Comparison of ENCODE assay signal across 1 cellular context in the genomic region with DNA sequence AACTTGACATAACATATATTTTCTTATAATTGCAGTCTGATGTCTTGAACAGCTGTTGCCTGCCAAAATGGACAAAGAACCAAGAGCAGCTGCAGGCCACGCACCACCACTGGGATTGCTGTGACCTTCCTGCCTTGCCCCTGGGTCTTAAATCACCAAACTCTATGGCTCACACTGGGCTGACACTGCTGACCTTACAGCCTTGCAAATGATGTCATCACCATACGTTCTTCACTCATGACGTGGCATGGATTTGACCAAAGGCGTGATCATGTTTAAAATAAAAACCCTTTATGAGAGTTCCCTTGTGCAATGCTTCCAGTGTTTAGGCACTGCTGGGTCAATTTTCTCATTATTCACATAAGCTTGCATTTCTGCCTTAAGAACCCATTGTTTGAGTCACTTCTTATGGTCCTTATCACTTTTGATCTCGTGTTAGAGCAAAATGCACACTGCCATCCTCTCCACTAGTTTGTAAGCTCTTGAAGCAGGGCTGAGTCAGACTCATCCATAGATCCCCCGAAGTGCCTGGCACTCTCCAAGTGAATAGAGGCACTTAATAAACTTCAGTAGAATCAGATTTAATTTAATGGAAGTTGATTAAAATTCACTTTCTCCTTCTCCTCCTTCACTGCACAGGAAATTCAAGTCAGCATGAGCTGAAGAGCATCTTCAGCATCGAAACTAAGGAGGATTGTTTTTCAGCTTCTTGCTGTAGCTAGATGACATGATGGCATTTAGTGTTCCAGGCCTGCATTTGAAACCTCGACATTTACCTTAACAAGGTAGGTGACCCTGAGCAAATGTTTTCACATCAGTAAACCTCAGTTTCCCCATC.
TF ChIP-seq lines count a peak whose summit lies in the region.

No MANE protein-coding gene starts in this region.

TF ChIP-seq in K562, 482 proteins besides CTCF, POLR2A, EP300 and RAD21 (continued from another document):
- TF ChIP-seq, protein P1, sequence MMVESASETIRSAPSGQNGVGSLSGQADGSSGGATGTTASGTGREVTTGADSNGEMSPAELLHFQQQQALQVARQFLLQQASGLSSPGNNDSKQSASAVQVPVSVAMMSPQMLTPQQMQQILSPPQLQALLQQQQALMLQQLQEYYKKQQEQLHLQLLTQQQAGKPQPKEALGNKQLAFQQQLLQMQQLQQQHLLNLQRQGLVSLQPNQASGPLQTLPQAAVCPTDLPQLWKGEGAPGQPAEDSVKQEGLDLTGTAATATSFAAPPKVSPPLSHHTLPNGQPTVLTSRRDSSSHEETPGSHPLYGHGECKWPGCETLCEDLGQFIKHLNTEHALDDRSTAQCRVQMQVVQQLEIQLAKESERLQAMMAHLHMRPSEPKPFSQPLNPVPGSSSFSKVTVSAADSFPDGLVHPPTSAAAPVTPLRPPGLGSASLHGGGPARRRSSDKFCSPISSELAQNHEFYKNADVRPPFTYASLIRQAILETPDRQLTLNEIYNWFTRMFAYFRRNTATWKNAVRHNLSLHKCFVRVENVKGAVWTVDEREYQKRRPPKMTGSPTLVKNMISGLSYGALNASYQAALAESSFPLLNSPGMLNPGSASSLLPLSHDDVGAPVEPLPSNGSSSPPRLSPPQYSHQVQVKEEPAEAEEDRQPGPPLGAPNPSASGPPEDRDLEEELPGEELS (CRISPR knock-in tag; IDR thresholded peaks at IDR 0.05; ENCODE audit: borderline replicate concordance) = no peak
- TF ChIP-seq NCOA1 (IDR thresholded peaks at IDR 0.05; ENCODE audit: low read depth) (no peak), DACH1 (IDR thresholded peaks at IDR 0.05; ENCODE audit: partially characterized antibody) (no peak), ZNF584 (CRISPR knock-in tag; IDR thresholded peaks at IDR 0.05; ENCODE audit: low read depth) (peak; percentile 85), STAT5B (CRISPR knock-in tag; IDR thresholded peaks at IDR 0.05) (no peak), PML (IDR thresholded peaks at IDR 0.05; ENCODE audit: low read length) (no peak), KLF6 (CRISPR knock-in tag; IDR thresholded peaks at IDR 0.05; ENCODE audit: borderline replicate concordance) (peak; percentile 57; the same call in 1 of the 2 replicates), CHD4 (IDR thresholded peaks at IDR 0.05; ENCODE audit: insufficient read depth, insufficient replicate concordance, low read depth, low read length, poor library complexity, severe bottlenecking) (no peak), NFXL1 (CRISPR knock-in tag; IDR thresholded peaks at IDR 0.05) (no peak), MEF2D (tag; conservative IDR thresholded peaks at IDR 0.05; ENCODE audit: low read depth) (no peak), PHF21A (IDR thresholded peaks at IDR 0.05; ENCODE audit: borderline replicate concordance, low read depth) (no peak), ZNF197 (CRISPR knock-in tag; IDR thresholded peaks at IDR 0.05; ENCODE audit: low read depth) (0 out of 2 replicates have a peak, but pooled peaks have one; percentile 9), PBX2 (CRISPR knock-in tag; IDR thresholded peaks at IDR 0.05; ENCODE audit: low read depth) (no peak), PBX2 (tag; conservative IDR thresholded peaks at IDR 0.05; ENCODE audit: low read depth) (peak; percentile 81), ZNF766 (CRISPR knock-in tag; conservative IDR thresholded peaks at IDR 0.05) (peak; percentile 53; the same call in 1 of the 2 replicates)
- TF ChIP-seq, protein P2, sequence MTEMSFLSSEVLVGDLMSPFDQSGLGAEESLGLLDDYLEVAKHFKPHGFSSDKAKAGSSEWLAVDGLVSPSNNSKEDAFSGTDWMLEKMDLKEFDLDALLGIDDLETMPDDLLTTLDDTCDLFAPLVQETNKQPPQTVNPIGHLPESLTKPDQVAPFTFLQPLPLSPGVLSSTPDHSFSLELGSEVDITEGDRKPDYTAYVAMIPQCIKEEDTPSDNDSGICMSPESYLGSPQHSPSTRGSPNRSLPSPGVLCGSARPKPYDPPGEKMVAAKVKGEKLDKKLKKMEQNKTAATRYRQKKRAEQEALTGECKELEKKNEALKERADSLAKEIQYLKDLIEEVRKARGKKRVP (CRISPR knock-in tag; IDR thresholded peaks at IDR 0.05) = 0 out of 2 replicates have a peak, but pooled peaks have one; percentile 41
- TF ChIP-seq, protein P3, sequence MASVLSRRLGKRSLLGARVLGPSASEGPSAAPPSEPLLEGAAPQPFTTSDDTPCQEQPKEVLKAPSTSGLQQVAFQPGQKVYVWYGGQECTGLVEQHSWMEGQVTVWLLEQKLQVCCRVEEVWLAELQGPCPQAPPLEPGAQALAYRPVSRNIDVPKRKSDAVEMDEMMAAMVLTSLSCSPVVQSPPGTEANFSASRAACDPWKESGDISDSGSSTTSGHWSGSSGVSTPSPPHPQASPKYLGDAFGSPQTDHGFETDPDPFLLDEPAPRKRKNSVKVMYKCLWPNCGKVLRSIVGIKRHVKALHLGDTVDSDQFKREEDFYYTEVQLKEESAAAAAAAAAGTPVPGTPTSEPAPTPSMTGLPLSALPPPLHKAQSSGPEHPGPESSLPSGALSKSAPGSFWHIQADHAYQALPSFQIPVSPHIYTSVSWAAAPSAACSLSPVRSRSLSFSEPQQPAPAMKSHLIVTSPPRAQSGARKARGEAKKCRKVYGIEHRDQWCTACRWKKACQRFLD (CRISPR knock-in tag; IDR thresholded peaks at IDR 0.05) = 0 out of 2 replicates have a peak, but pooled peaks have one; percentile 24
- TF ChIP-seq, protein P4, sequence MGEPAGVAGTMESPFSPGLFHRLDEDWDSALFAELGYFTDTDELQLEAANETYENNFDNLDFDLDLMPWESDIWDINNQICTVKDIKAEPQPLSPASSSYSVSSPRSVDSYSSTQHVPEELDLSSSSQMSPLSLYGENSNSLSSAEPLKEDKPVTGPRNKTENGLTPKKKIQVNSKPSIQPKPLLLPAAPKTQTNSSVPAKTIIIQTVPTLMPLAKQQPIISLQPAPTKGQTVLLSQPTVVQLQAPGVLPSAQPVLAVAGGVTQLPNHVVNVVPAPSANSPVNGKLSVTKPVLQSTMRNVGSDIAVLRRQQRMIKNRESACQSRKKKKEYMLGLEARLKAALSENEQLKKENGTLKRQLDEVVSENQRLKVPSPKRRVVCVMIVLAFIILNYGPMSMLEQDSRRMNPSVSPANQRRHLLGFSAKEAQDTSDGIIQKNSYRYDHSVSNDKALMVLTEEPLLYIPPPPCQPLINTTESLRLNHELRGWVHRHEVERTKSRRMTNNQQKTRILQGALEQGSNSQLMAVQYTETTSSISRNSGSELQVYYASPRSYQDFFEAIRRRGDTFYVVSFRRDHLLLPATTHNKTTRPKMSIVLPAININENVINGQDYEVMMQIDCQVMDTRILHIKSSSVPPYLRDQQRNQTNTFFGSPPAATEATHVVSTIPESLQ (CRISPR knock-in tag; IDR thresholded peaks at IDR 0.05) = no peak
